18 cellular contexts compared by ENCODE assay signal in the genomic region with DNA sequence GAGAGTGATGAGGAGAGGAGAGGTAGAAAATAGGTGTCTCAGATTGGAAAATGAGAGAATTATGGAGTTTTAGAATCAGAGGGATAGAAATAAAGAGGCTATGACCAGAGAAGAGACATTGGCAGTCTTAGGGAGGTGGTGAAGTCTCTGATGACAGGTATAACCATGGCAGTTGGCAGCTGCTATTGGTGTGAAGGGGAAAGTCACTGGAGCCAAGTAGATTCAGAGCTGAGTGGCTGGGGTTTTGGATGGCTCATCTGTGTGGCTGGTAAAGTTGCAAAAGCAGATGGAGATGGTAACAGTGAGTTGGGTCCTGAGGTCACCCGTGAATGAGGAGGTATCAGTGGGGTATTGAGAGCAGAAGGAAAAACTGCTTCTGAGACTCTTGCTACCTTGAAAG.
"Had no signal": no experiment of that assay in that cellular context is flagged by ENCODE, and none has a peak within 500 bp of the region (broad histone marks: within the 10 kb centered on the region; RNA-seq: fewer than 3 reads in every experiment).

No MANE protein-coding gene starts in this region.

- H3K9me3 ChIP-seq: left lung, neutrophil, spleen had no signal

- H3K27ac Mint-ChIP-seq: nephron; stimulated activated naive B cell treated with anti-CD40 and anti-IgM and Interleukin-4, amounts not matched to agents 10 μg/mL and 1 μg/mL and 100 μg/mL, for 72 hours had no signal

- H3K9me3 Mint-ChIP-seq: nephron had no signal

- H3K36me3 Mint-ChIP-seq: naive B cell had no signal

- H3K4me3 Mint-ChIP-seq: naive B cell; nephron; stimulated activated naive B cell treated with anti-CD40 and anti-IgM and Interleukin-4, amounts not matched to agents 10 μg/mL and 1 μg/mL and 100 μg/mL, for 72 hours had no signal

- H3K27ac ChIP-seq: left lung, neutrophil, spleen had no signal

- ATAC-seq: esophagus mucosa; left lung; sciatic nerve; stimulated activated naive B cell treated with anti-CD40 and anti-IgM and Interleukin-4, amounts not matched to agents 10 μg/mL and 1 μg/mL and 100 μg/mL, for 72 hours had no signal

- H3K4me1 ChIP-seq: left lung had no signal

- DNase-seq: effector memory CD4-positive, alpha-beta T cell; islet precursor cell; left lung; mesenchymal stem cell; naive B cell; spleen; stimulated activated CD4-positive, alpha-beta T cell treated with anti-CD3 and anti-CD28 coated beads, Interleukin-15, amount 100 ng/mL, for 24 hours; stimulated activated CD4-positive, alpha-beta T cell treated with anti-CD3 and anti-CD28 coated beads, Interleukin-1b, Interleukin-23, amount 100 ng/mL, for 48 hours; stimulated activated CD4-positive, alpha-beta T cell treated with anti-CD3 and anti-CD28 coated beads, Interleukin-4, amount 100 ng/mL, for 24 hours; stimulated activated naive B cell treated with anti-CD40 and anti-IgM and Interleukin-4, amounts not matched to agents 10 μg/mL and 1 μg/mL and 100 μg/mL, for 72 hours; trophoblast cell had no signal

- H3K27me3 ChIP-seq: left lung, neutrophil, spleen had no signal

- H3K4me3 ChIP-seq: left lung, lung, spleen had no signal

- FAIRE-seq: endometrium, frontal cortex had no signal

- H3K27me3 Mint-ChIP-seq: naive B cell; stimulated activated naive B cell treated with anti-CD40 and anti-IgM and Interleukin-4, amounts not matched to agents 10 μg/mL and 1 μg/mL and 100 μg/mL, for 72 hours had no signal
